In genomic region chr7:590731-591551, GRCh38 we compare ENCODE assay signal across 17 cellular contexts.
DNase-seq lines count a peak whose midpoint lies in the region; ATAC-seq and TF ChIP-seq lines count a peak whose summit lies in the region.
"Had no signal": no experiment of that assay in that cellular context is flagged by ENCODE, and none has a peak within 500 bp of the region (broad histone marks: within the 10 kb centered on the region; RNA-seq: fewer than 3 reads in every experiment).

No MANE protein-coding gene starts in this region.

- no peaks in the 10 kb centered on the region for H3K79me2 ChIP-seq in fibroblast of lung (ENCODE audit: control insufficient read depth, insufficient read depth, low read length)

- H3K27ac ChIP-seq in fibroblast of lung (ENCODE audit: insufficient read depth, low read length), result no peak overlapping the region
- H3K27ac ChIP-seq: cardiac muscle cell had no signal

- no peaks in the 10 kb centered on the region for H3K27me3 Mint-ChIP-seq in osteocyte (ENCODE audit: unreplicated experiment)
- H3K27me3 Mint-ChIP-seq: activated CD8-positive, alpha-beta memory T cell treated with anti-CD3 and anti-CD28 coated beads, Interleukin-2, amount 10 ng/mL, durations not matched to agents 7 days and 5 days had no signal

- H3K9ac ChIP-seq in fibroblast of lung (ENCODE audit: insufficient read depth, low read length), result no peak overlapping the region

- no peaks in the 10 kb centered on the region for H3K36me3 ChIP-seq in fibroblast of lung (ENCODE audit: control insufficient read depth, insufficient read depth, low read length)
- H3K36me3 ChIP-seq: cardiac muscle cell had no signal

- H3K27me3 ChIP-seq in fibroblast of lung (ENCODE audit: control insufficient read depth, insufficient read depth, low read length), result no peaks in the 10 kb centered on the region
- H3K27me3 ChIP-seq: cardiac muscle cell had no signal

- DNase-seq in AG20443 (ENCODE audit: low spot score) (peak; percentile 49), LHCN-M2 (ENCODE audit: low read depth) (peak; percentile 58), fibroblast of lung (ENCODE audit: low read depth in 2 of 2) (peak; percentile 18 to 24), osteocyte (ENCODE audit: extremely low spot score, unreplicated experiment) (no peak), erythroblast (lab: John Stamatoyannopoulos, UW) (no peak), NOMO-1 treated with DMSO at 0.1 percent for 48 hours (lab: John Stamatoyannopoulos, UW; ENCODE audit: unreplicated experiment) (no peak), NCI-H146 (lab: John Stamatoyannopoulos, UW) (no peak)
- DNase-seq: activated CD8-positive, alpha-beta memory T cell treated with anti-CD3 and anti-CD28 coated beads, Interleukin-2, amount 10 ng/mL, durations not matched to agents 7 days and 5 days; H9; islet precursor cell; NCI-H524 treated with DMSO at 0.1 percent for 48 hours; retina; stimulated activated naive CD4-positive, alpha-beta T cell had no signal

- H3K4me1 ChIP-seq in fibroblast of lung (ENCODE audit: control insufficient read depth, extremely low read depth, insufficient read depth, low read length), result peaks cover 2% of the 10 kb centered on the region

- peak overlapping the region; percentile 59 for H3K27ac Mint-ChIP-seq in osteocyte (ENCODE audit: unreplicated experiment)
- H3K27ac Mint-ChIP-seq: activated CD8-positive, alpha-beta memory T cell treated with anti-CD3 and anti-CD28 coated beads, Interleukin-2, amount 10 ng/mL, durations not matched to agents 7 days and 5 days had no signal

- ATAC-seq in HG03175 (IDR thresholded peaks at IDR 0.05; ENCODE audit: unreplicated experiment), result no peak
- ATAC-seq: activated CD8-positive, alpha-beta memory T cell treated with anti-CD3 and anti-CD28 coated beads, Interleukin-2, amount 10 ng/mL, durations not matched to agents 7 days and 5 days; Panc1; WTC11 had no signal

- H2AFZ ChIP-seq in fibroblast of lung (ENCODE audit: low read length), result no peak overlapping the region

- H3K4me2 ChIP-seq in fibroblast of lung (ENCODE audit: extremely low read depth, insufficient read depth, low read length), result peak overlapping the region; percentile 5

- peak overlapping the region in 1 of 4 experiments; percentile 10 for H3K4me3 ChIP-seq in fibroblast of lung (replicated peaks in 1 of 4; ENCODE audit: control extremely low read depth in 1 of 4, insufficient read depth in 1 of 4, low read depth in 3 of 4, low read length in 4 of 4)
- H3K4me3 ChIP-seq: cardiac muscle cell had no signal

- TF ChIP-seq CTCF in fibroblast of lung (conservative IDR thresholded peaks at IDR 0.05 in 1 of 2, IDR thresholded peaks at IDR 0.05 in 1 of 2; ENCODE audit: low read depth in 1 of 2, low read length in 2 of 2), result no peak
- no peak for TF ChIP-seq CTCF in osteocyte (IDR thresholded peaks at IDR 0.05)

- no peak for TF ChIP-seq POLR2A in erythroblast (IDR thresholded peaks at IDR 0.05; ENCODE audit: low read length)

- no peaks in the 10 kb centered on the region for H3K36me3 Mint-ChIP-seq in osteocyte (ENCODE audit: unreplicated experiment)

- H3K9me3 Mint-ChIP-seq in osteocyte (ENCODE audit: unreplicated experiment), result no peaks in the 10 kb centered on the region

- no peaks in the 10 kb centered on the region for H4K20me1 ChIP-seq in fibroblast of lung (ENCODE audit: control insufficient read depth, extremely low read depth, insufficient read depth, low read length)

- H3K9me3 ChIP-seq in fibroblast of lung (ENCODE audit: control insufficient read depth, insufficient read depth, low read depth, low read length), result no peaks in the 10 kb centered on the region

- no peak overlapping the region for H3K4me3 Mint-ChIP-seq in osteocyte (ENCODE audit: unreplicated experiment)
- H3K4me3 Mint-ChIP-seq: activated CD8-positive, alpha-beta memory T cell treated with anti-CD3 and anti-CD28 coated beads, Interleukin-2, amount 10 ng/mL, durations not matched to agents 7 days and 5 days; H9; WTC11 had no signal

- peaks cover 36% of the 10 kb centered on the region for H3K4me1 Mint-ChIP-seq in osteocyte (ENCODE audit: unreplicated experiment)
- H3K4me1 Mint-ChIP-seq: H9, WTC11 had no signal

Comparison
In these comparisons a context has a peak if more than half of its experiments do, and no peak if none do; other contexts are left out.
1. DNase-seq: peak in AG20443 (single experiment), LHCN-M2 (single experiment) and fibroblast of lung (2 of 2); none in osteocyte (single experiment), erythroblast (0 of 2), NOMO-1 treated with DMSO at 0.1 percent for 48 hours (single experiment) and NCI-H146 (single experiment).